In genomic region chr5:155480731-155481131, GRCh38 we compare ENCODE assay signal across 15 cellular contexts.
"Had no signal": no experiment of that assay in that cellular context is flagged by ENCODE, and none has a peak within 500 bp of the region (broad histone marks: within the 10 kb centered on the region; RNA-seq: fewer than 3 reads in every experiment).

No MANE protein-coding gene starts in this region.

- H3K4me3 ChIP-seq: adrenal gland, esophagus squamous epithelium, upper lobe of right lung had no signal

- H3K36me3 Mint-ChIP-seq: natural killer cell treated with Interleukin-12 subunit alpha and Interleukin-12 subunit beta and Interleukin-15 and Interleukin-18, amount 100 ng/mL, for 72 hours; WTC11 had no signal

- H3K27me3 ChIP-seq: adrenal gland, esophagus squamous epithelium, upper lobe of right lung had no signal

- ATAC-seq: activated CD8-positive, alpha-beta T cell treated with anti-CD3 and anti-CD28 coated beads, Interleukin-2, amount 10 ng/mL, durations not matched to agents 7 days and 5 days; natural killer cell treated with Interleukin-12 subunit alpha and Interleukin-12 subunit beta and Interleukin-15 and Interleukin-18, amount 100 ng/mL, for 72 hours; SK-N-SH treated with all-trans-retinoic acid at 6 μM for 48 hours; upper lobe of right lung; WTC11 had no signal

- H3K27ac ChIP-seq: adrenal gland, esophagus squamous epithelium, upper lobe of right lung had no signal

- H3K4me1 ChIP-seq: adrenal gland, esophagus squamous epithelium, upper lobe of right lung had no signal

- H3K36me3 ChIP-seq: adrenal gland, esophagus squamous epithelium, upper lobe of right lung had no signal

- H3K9me3 Mint-ChIP-seq: activated naive CD4-positive, alpha-beta T cell treated with anti-CD3 and anti-CD28 coated beads for 36 hours; stimulated activated naive CD8-positive, alpha-beta T cell treated with anti-CD3 and anti-CD28 coated beads, Interleukin-15, Interleukin-2, amounts not matched to agents 100 ng/mL and 50 ng/mL, for 24 hours; T-helper 1 cell treated with Interleukin-12 subunit alpha and Interleukin-12 subunit beta and Interleukin-4 antibody, amounts not matched to agents 30 μg/mL and 1 μg/mL, for 36 hours; WTC11 had no signal

- H3K27me3 Mint-ChIP-seq: progenitor cell of endocrine pancreas; stimulated activated naive CD8-positive, alpha-beta T cell treated with anti-CD3 and anti-CD28 coated beads, Interleukin-15, Interleukin-2, amounts not matched to agents 100 ng/mL and 50 ng/mL, for 24 hours had no signal

- H3K4me3 Mint-ChIP-seq: activated CD8-positive, alpha-beta T cell treated with anti-CD3 and anti-CD28 coated beads, Interleukin-2, amount 10 ng/mL, durations not matched to agents 7 days and 5 days; activated naive CD4-positive, alpha-beta T cell treated with anti-CD3 and anti-CD28 coated beads for 36 hours; natural killer cell treated with Interleukin-12 subunit alpha and Interleukin-12 subunit beta and Interleukin-15 and Interleukin-18, amount 100 ng/mL, for 72 hours; stimulated activated naive CD8-positive, alpha-beta T cell treated with anti-CD3 and anti-CD28 coated beads, Interleukin-15, Interleukin-2, amounts not matched to agents 100 ng/mL and 50 ng/mL, for 24 hours; T-helper 1 cell treated with Interleukin-12 subunit alpha and Interleukin-12 subunit beta and Interleukin-4 antibody, amounts not matched to agents 30 μg/mL and 1 μg/mL, for 36 hours; WTC11 had no signal

- H3K9me3 ChIP-seq: adrenal gland, esophagus squamous epithelium, upper lobe of right lung had no signal

- H3K27ac Mint-ChIP-seq: activated CD8-positive, alpha-beta T cell treated with anti-CD3 and anti-CD28 coated beads, Interleukin-2, amount 10 ng/mL, durations not matched to agents 7 days and 5 days; activated naive CD4-positive, alpha-beta T cell treated with anti-CD3 and anti-CD28 coated beads for 36 hours; natural killer cell treated with Interleukin-12 subunit alpha and Interleukin-12 subunit beta and Interleukin-15 and Interleukin-18, amount 100 ng/mL, for 72 hours; progenitor cell of endocrine pancreas; stimulated activated naive CD8-positive, alpha-beta T cell treated with anti-CD3 and anti-CD28 coated beads, Interleukin-15, Interleukin-2, amounts not matched to agents 100 ng/mL and 50 ng/mL, for 24 hours; T-helper 1 cell treated with Interleukin-12 subunit alpha and Interleukin-12 subunit beta and Interleukin-4 antibody, amounts not matched to agents 30 μg/mL and 1 μg/mL, for 36 hours; WTC11 had no signal

- DNase-seq: activated CD4-positive, alpha-beta T cell treated with anti-CD3 and anti-CD28 coated beads for 48 hours; activated CD8-positive, alpha-beta T cell treated with anti-CD3 and anti-CD28 coated beads, Interleukin-2, amount 10 ng/mL, durations not matched to agents 7 days and 5 days; activated naive CD4-positive, alpha-beta T cell treated with anti-CD3 and anti-CD28 coated beads for 36 hours; adrenal gland; cerebellar nuclear complex; esophagus squamous epithelium; foreskin fibroblast; stimulated activated CD4-positive, alpha-beta T cell treated with anti-CD3 and anti-CD28 coated beads, Interleukin-4, amount 100 ng/mL, for 1 hour; upper lobe of right lung had no signal
